In genomic region chr6:97621111-97621510, GRCh38 we compare ENCODE assay signal across 3 cellular contexts.
"Had no signal": no experiment of that assay in that cellular context is flagged by ENCODE, and none has a peak within 500 bp of the region (broad histone marks: within the 10 kb centered on the region; RNA-seq: fewer than 3 reads in every experiment).

No MANE protein-coding gene starts in this region.

- ATAC-seq: GM12878 had no signal

- DNase-seq: GDM1, GF-D8 had no signal

- H3K4me3 ChIP-seq: GM12878 had no signal
